In genomic region chr2:74414913-74415761, GRCh38 we compare ENCODE assay signal across 1 cellular context.
TF ChIP-seq lines count a peak whose summit lies in the region.

No MANE protein-coding gene starts in this region.

TF ChIP-seq in K562, 482 proteins besides CTCF, POLR2A, EP300 and RAD21:
- no peak for TF ChIP-seq ZNF76 (CRISPR knock-in tag; IDR thresholded peaks at IDR 0.05; ENCODE audit: borderline replicate concordance)
TF ChIP-seq in K562: peak in this region for 0.
